ENCODE assay signal across 8 cellular contexts in the genomic region with DNA sequence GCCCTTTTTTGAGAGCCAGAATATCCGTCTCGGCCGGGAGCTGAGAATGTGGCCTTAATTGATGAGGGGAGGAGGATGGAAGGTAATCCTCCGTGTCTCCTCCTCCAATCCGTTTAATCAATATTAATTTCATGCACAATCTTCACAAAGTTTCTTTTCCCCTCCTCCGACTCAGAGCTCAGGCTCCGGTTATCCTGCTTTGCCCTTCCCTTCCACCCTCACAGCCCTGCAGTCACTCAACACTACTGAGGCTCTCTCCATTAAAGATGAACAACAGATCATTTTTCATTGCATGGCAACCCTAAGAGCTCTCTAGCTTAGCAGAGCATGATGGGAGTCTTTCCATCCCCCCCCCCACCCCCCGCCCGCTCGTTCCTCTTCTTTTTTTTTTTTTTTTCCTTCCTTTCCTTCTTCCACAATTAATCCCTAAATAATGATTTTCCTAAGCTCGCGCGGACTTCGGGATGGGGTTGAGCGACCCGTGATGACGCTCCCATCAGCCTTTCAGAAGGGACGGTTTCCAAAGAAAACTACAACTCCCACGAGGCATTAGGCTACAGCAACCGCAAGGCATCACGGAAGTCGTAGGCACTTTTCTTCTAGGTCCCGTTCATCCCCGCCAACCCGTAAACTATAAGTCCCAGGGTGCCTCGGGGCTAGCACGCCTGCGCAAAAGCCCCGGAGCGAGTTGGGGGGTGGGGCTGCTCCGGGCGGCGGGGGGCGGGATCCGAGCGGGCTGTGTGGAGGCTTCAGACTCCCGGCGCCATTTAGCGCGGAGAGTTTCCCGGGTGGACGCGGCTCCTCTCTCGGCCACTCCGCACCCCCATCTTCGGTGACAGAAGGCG. TPM values are rescaled to one million over a fixed set of nuclear protein-coding genes. Genes with fewer than 3 reads are reported as not detected.
DNase-seq lines count a peak whose midpoint lies in the region; ATAC-seq and TF ChIP-seq lines count a peak whose summit lies in the region.

A gene (plus strand): TSS at position 752 of the 845 bp plus-strand sequence. CDS start 987 bp downstream, outside the sequence.

- H3K4me3 ChIP-seq in PC-3 (ENCODE audit: low read length) (peak within 1 kb of the TSS; percentile 92), epithelial cell of proximal tubule (ENCODE audit: low read depth, low read length) (peak within 1 kb of the TSS; percentile 89)

- peak within 1 kb of the TSS; percentile 85 for H3K4me2 ChIP-seq in PC-3 (ENCODE audit: low read length)

- DNase-seq in DMS114 treated with DMSO at 0.1 percent for 48 hours (lab: John Stamatoyannopoulos, UW; ENCODE audit: unreplicated experiment) (peak; percentile 99), PC-3 (peak; percentile 97), activated T-cell treated with anti-CD3 and anti-CD28 coated beads for 48 hours (ENCODE audit: low read depth) (peak; percentile 98), epithelial cell of proximal tubule (ENCODE audit: low read depth) (peak; percentile 89), mucosa of gallbladder (ENCODE audit: low spot score) (peak; percentile 97)
- peak; percentile 98 for DNase-seq in stimulated activated CD8-positive, alpha-beta memory T cell treated with anti-CD3 and anti-CD28 coated beads, Interleukin-4, amount 100 ng/mL, for 48 hours

- H3K27me3 ChIP-seq in PC-3 (ENCODE audit: low read length): no peaks in the 10 kb centered on the region

- H3F3A ChIP-seq in PC-3 (ENCODE audit: low read length, unreplicated experiment): no peaks in the 10 kb centered on the region

- 0 out of 2 replicates have a peak, but pooled peaks have one; percentile 9 for TF ChIP-seq EP300 in Ishikawa (IDR thresholded peaks at IDR 0.05; ENCODE audit: borderline replicate concordance)

- H4K20me1 ChIP-seq in PC-3 (ENCODE audit: low read length): peaks cover 35% of the 10 kb centered on the region

- H3K9ac ChIP-seq in PC-3 (ENCODE audit: low read length): peak within 1 kb of the TSS; percentile 85

- H3K9me2 ChIP-seq in PC-3 (replicated peaks; ENCODE audit: low read length): no peaks in the 10 kb centered on the region

- intact Hi-C loops in PC-3 (cut with micrococcal nuclease): loop anchor here (1.0 to 10.0 kb wide), 3 partner anchors 176 to 193 kb away; a partner anchor contains a TSS

- BruUV-seq in PC-3 (replicated peaks; lab: Mats Ljungman, UMichigan): no TSS peak

- no peaks in the 10 kb centered on the region for H3K36me3 ChIP-seq in PC-3 (ENCODE audit: low read depth, low read length)

- H3K4me1 ChIP-seq in PC-3 (ENCODE audit: insufficient read depth, low read length): peaks cover 19% of the 10 kb centered on the region

- no peak for TF ChIP-seq CTCF in PC-3 (conservative IDR thresholded peaks at IDR 0.05; ENCODE audit: low read depth, low read length)
- TF ChIP-seq CTCF in epithelial cell of proximal tubule (conservative IDR thresholded peaks at IDR 0.05; ENCODE audit: low read depth, low read length): no peak

- H2AFZ ChIP-seq in PC-3 (ENCODE audit: low read length): peak within 1 kb of the TSS; percentile 82

- no peaks in the 10 kb centered on the region for H3K9me3 ChIP-seq in PC-3 (ENCODE audit: low read length)

- POLR2A ChIA-PET in PC-3 (lab: Charles Lee; ENCODE audit: unreplicated experiment): no interaction called here

- ATAC-seq in GM21576 (IDR thresholded peaks at IDR 0.05; ENCODE audit: unreplicated experiment): peak; percentile 45
- ATAC-seq in PC-3: peak; percentile 73

- H3K27ac ChIP-seq in PC-3 (ENCODE audit: low read length): peak within 1 kb of the TSS; percentile 43

- TF ChIP-seq RAD21 in Ishikawa (IDR thresholded peaks at IDR 0.05; ENCODE audit: low read depth): 0 out of 2 replicates have a peak, but pooled peaks have one; percentile 1

- peaks cover 42% of the 10 kb centered on the region for H3K79me2 ChIP-seq in PC-3 (ENCODE audit: low read length)

- CTCF ChIA-PET in PC-3 (lab: Charles Lee): interaction anchor here (0.6 to 1.4 kb wide), 6 partner anchors 13 to 138 kb away, joined by 3 to 9 read pairs (median 4); no protein-coding TSS in a partner anchor

TF ChIP-seq in Ishikawa, 13 proteins besides CTCF, POLR2A, EP300 and RAD21:
- peak; percentile 91 for TF ChIP-seq TAF1 (IDR thresholded peaks at IDR 0.05; ENCODE audit: low read depth)
- peak; percentile 17; the same call in 1 of the 2 replicates for TF ChIP-seq TEAD4 (IDR thresholded peaks at IDR 0.05)
- TF ChIP-seq, protein P1, sequence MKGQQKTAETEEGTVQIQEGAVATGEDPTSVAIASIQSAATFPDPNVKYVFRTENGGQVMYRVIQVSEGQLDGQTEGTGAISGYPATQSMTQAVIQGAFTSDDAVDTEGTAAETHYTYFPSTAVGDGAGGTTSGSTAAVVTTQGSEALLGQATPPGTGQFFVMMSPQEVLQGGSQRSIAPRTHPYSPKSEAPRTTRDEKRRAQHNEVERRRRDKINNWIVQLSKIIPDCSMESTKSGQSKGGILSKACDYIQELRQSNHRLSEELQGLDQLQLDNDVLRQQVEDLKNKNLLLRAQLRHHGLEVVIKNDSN (IDR thresholded peaks at IDR 0.05): no peak
- TF ChIP-seq, protein P2, sequence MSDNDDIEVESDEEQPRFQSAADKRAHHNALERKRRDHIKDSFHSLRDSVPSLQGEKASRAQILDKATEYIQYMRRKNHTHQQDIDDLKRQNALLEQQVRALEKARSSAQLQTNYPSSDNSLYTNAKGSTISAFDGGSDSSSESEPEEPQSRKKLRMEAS (IDR thresholded peaks at IDR 0.05): 0 out of 2 replicates have a peak, but pooled peaks have one; percentile 20
- TF ChIP-seq YY1 (IDR thresholded peaks at IDR 0.05; ENCODE audit: low read depth): peak; percentile 86
- TF ChIP-seq FOXM1 (IDR thresholded peaks at IDR 0.05; ENCODE audit: borderline replicate concordance, low read depth): no peak
- TF ChIP-seq TCF12 (IDR thresholded peaks at IDR 0.05; ENCODE audit: low read depth): peak; percentile 69
- TF ChIP-seq CREB1 (IDR thresholded peaks at IDR 0.05; ENCODE audit: low read depth): peak; percentile 44
- no peak for TF ChIP-seq CEBPB (IDR thresholded peaks at IDR 0.05)
- TF ChIP-seq, protein P3, sequence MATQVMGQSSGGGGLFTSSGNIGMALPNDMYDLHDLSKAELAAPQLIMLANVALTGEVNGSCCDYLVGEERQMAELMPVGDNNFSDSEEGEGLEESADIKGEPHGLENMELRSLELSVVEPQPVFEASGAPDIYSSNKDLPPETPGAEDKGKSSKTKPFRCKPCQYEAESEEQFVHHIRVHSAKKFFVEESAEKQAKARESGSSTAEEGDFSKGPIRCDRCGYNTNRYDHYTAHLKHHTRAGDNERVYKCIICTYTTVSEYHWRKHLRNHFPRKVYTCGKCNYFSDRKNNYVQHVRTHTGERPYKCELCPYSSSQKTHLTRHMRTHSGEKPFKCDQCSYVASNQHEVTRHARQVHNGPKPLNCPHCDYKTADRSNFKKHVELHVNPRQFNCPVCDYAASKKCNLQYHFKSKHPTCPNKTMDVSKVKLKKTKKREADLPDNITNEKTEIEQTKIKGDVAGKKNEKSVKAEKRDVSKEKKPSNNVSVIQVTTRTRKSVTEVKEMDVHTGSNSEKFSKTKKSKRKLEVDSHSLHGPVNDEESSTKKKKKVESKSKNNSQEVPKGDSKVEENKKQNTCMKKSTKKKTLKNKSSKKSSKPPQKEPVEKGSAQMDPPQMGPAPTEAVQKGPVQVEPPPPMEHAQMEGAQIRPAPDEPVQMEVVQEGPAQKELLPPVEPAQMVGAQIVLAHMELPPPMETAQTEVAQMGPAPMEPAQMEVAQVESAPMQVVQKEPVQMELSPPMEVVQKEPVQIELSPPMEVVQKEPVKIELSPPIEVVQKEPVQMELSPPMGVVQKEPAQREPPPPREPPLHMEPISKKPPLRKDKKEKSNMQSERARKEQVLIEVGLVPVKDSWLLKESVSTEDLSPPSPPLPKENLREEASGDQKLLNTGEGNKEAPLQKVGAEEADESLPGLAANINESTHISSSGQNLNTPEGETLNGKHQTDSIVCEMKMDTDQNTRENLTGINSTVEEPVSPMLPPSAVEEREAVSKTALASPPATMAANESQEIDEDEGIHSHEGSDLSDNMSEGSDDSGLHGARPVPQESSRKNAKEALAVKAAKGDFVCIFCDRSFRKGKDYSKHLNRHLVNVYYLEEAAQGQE (IDR thresholded peaks at IDR 0.05; ENCODE audit: low read depth): no peak
- peak; percentile 34; the same call in 1 of the 2 replicates for TF ChIP-seq EGR1 (IDR thresholded peaks at IDR 0.05)
- TF ChIP-seq ZBTB7A (IDR thresholded peaks at IDR 0.05; ENCODE audit: low read depth): no peak
- TF ChIP-seq NFIC (IDR thresholded peaks at IDR 0.05): no peak

RNA-seq across cellular contexts. Expression of the gene that starts here (rescaled TPM):
- total RNA-seq in PC-3 (2014; rRNA removed): 44.5 and 69.3 TPM in 2 replicates
- total RNA-seq in epithelial cell of proximal tubule: 27.7 and 53.4 TPM in 2 replicates
- 170 TPM for total RNA-seq in mucosa of gallbladder

Comparison
In these comparisons a context has a peak if more than half of its experiments do, and no peak if none do; other contexts are left out.
1. Peak in every context shown above with its lines: DNase-seq, ATAC-seq, H3K4me3 ChIP-seq and H3K27ac ChIP-seq.